In genomic region chr1:67931198-67931597, GRCh38 we compare ENCODE assay signal across 9 cellular contexts.
"Had no signal": no experiment of that assay in that cellular context is flagged by ENCODE, and none has a peak within 500 bp of the region (broad histone marks: within the 10 kb centered on the region; RNA-seq: fewer than 3 reads in every experiment).

No MANE protein-coding gene starts in this region.

- FAIRE-seq: H1, H54, HTR-8/SVneo had no signal

- H3K4me3 ChIP-seq: GM23338 had no signal

- H2AFZ ChIP-seq: GM23338 had no signal

- DNase-seq: H9, HCEC 1CT, Karpas-422, KBM-7 had no signal

- H3K9ac ChIP-seq: KMS-11 had no signal

- H3K4me2 ChIP-seq: GM23338, KMS-11 had no signal

- H3K27ac ChIP-seq: KMS-11 had no signal

- ATAC-seq: GM23338 had no signal
